ENCODE assay signal across 1 cellular context in the genomic region with DNA sequence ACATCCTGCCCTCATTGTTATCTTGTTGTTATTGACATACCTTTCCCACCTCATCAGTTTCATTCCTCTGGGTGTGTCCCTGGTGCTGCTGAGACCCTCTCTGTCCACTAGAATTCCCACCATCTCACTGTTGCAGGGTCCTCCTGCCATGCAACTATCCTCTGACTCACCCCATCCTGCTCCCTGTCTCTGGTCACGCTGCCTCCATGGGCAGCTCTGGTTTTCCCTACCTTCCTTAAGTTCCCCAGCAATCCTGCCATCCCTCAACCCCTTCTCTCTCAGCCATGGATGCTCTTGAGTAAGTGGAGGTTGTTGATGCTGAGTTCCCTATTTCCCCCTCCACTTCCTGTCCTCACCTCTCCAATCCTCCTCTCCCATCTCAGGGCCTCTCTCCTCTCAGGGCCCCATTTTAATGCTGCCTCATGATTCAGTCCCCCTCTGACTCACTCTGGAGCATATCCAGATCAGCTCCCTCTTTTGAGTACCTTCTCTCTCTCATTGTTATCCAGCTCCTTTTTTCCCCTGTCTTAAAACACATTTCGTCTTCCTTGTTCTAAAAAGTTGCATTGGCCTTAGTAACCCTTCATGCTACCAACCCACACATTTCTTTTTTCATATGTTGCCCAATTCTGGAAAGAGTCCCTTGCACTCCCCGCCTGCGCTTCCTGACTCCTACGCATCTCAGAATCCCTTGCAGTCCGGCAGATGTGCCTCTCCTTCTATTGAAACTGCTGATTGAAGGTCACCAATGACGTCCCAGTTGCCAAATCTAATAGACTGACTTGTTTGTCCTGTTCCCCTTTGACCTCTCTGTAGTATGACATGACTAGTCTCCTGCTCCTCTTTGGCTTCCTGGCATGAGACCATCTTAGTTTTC.
A peak's percentile ranks its signal among the peaks of the same experiment; 100 is the strongest.
TF ChIP-seq lines count a peak whose summit lies in the region.

No MANE protein-coding gene starts in this region.

TF ChIP-seq in IMR-90, 13 proteins besides CTCF, POLR2A, EP300 and RAD21 (continued from another document):
- TF ChIP-seq CEBPB (IDR thresholded peaks at IDR 0.05; ENCODE audit: low read depth, low read length) (0 out of 2 replicates have a peak, but pooled peaks have one; percentile 33), FOS (IDR thresholded peaks at IDR 0.05; ENCODE audit: low read depth, low read length) (peak; percentile 56), BHLHE40 (IDR thresholded peaks at IDR 0.05; ENCODE audit: low read depth, low read length) (no peak), SMC3 (IDR thresholded peaks at IDR 0.05; ENCODE audit: low read depth, low read length) (no peak; the same call in 1 of the 2 replicates), MAZ (IDR thresholded peaks at IDR 0.05; ENCODE audit: borderline replicate concordance, low read depth, low read length) (no peak)
- TF ChIP-seq, protein P1, sequence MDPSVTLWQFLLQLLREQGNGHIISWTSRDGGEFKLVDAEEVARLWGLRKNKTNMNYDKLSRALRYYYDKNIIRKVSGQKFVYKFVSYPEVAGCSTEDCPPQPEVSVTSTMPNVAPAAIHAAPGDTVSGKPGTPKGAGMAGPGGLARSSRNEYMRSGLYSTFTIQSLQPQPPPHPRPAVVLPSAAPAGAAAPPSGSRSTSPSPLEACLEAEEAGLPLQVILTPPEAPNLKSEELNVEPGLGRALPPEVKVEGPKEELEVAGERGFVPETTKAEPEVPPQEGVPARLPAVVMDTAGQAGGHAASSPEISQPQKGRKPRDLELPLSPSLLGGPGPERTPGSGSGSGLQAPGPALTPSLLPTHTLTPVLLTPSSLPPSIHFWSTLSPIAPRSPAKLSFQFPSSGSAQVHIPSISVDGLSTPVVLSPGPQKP (IDR thresholded peaks at IDR 0.05; ENCODE audit: borderline replicate concordance, low read depth, low read length), result no peak
